Comparison of ENCODE assay signal across 19 cellular contexts in genomic region chr1:28466226-28466778, GRCh38. TPM values are rescaled to one million over a fixed set of nuclear protein-coding genes. Genes with fewer than 3 reads are reported as not detected.
A peak's percentile ranks its signal among the peaks of the same experiment; 100 is the strongest.
DNase-seq lines count a peak whose midpoint lies in the region; ATAC-seq and TF ChIP-seq lines count a peak whose summit lies in the region.
"Had no signal": no experiment of that assay in that cellular context is flagged by ENCODE, and none has a peak within 500 bp of the region (broad histone marks: within the 10 kb centered on the region; RNA-seq: fewer than 3 reads in every experiment).

No MANE protein-coding gene starts in this region.

- H2BK12ac ChIP-seq in neuronal stem cell (ENCODE audit: low read length): no peak overlapping the region

- H2BK15ac ChIP-seq in neuronal stem cell (ENCODE audit: low read length): no peak overlapping the region

- H3K4me3 Mint-ChIP-seq in activated CD8-positive, alpha-beta memory T cell treated with anti-CD3 and anti-CD28 coated beads, Interleukin-2, amount 10 ng/mL, durations not matched to agents 7 days and 5 days: no peak overlapping the region
- no peak overlapping the region for H3K4me3 Mint-ChIP-seq in CD4-positive, CD25-positive, alpha-beta regulatory T cell
- H3K4me3 Mint-ChIP-seq in T-helper 2 cell treated with Interferon-gamma antibody and Interleukin-4, amounts not matched to agents 5 μg/mL and 100 μg/mL, for 36 hours: no peak overlapping the region
- H3K4me3 Mint-ChIP-seq: CD14-positive monocyte had no signal

- H3K23ac ChIP-seq in neuronal stem cell (ENCODE audit: low read depth, low read length, poor library complexity): peak overlapping the region; percentile 73

- DNase-seq in activated CD8-positive, alpha-beta memory T cell treated with anti-CD3 and anti-CD28 coated beads, Interleukin-2, amount 10 ng/mL, durations not matched to agents 7 days and 5 days: peak; percentile 62
- no peak for DNase-seq in activated CD8-positive, alpha-beta memory T cell treated with anti-CD3 and anti-CD28 coated beads for 24 hours
- DNase-seq in CD4-positive, CD25-positive, alpha-beta regulatory T cell: no peak
- no peak for DNase-seq in T-helper 2 cell treated with Interferon-gamma antibody and Interleukin-4, amounts not matched to agents 5 μg/mL and 100 μg/mL, for 36 hours (ENCODE audit: low spot score)
- DNase-seq in neuronal stem cell (ENCODE audit: low spot score) (no peak), coronary artery (ENCODE audit: low spot score) (no peak)
- no peak for DNase-seq in effector memory CD4-positive, alpha-beta T cell
- DNase-seq: DMS79; HCEC 1CT; NCI-H1436 treated with DMSO at 0.1 percent for 48 hours; NCI-H2081; NCI-H2227 treated with DMSO at 0.1 percent for 48 hours; NCI-H526 treated with DMSO at 0.1 percent for 48 hours; NK-92 treated with Interleukin-12 subunit alpha and Interleukin-12 subunit beta, amount 100 ng/mL, for 24 hours; OCI-M1; RPMI8226 had no signal

- H3K27ac Mint-ChIP-seq in activated CD8-positive, alpha-beta memory T cell treated with anti-CD3 and anti-CD28 coated beads, Interleukin-2, amount 10 ng/mL, durations not matched to agents 7 days and 5 days: peak overlapping the region; percentile 83
- H3K27ac Mint-ChIP-seq in CD4-positive, CD25-positive, alpha-beta regulatory T cell: peak overlapping the region in 2 of 3 donors; percentile 28 to 36
- peak overlapping the region; percentile 47 for H3K27ac Mint-ChIP-seq in T-helper 2 cell treated with Interferon-gamma antibody and Interleukin-4, amounts not matched to agents 5 μg/mL and 100 μg/mL, for 36 hours

- no peak overlapping the region for H3K14ac ChIP-seq in neuronal stem cell (ENCODE audit: low read length)

- peaks cover 22% of the 10 kb centered on the region for H3K4me1 Mint-ChIP-seq in activated CD8-positive, alpha-beta memory T cell treated with anti-CD3 and anti-CD28 coated beads, Interleukin-2, amount 10 ng/mL, durations not matched to agents 7 days and 5 days
- H3K4me1 Mint-ChIP-seq in CD4-positive, CD25-positive, alpha-beta regulatory T cell: no peaks in the 10 kb centered on the region
- H3K4me1 Mint-ChIP-seq in T-helper 2 cell treated with Interferon-gamma antibody and Interleukin-4, amounts not matched to agents 5 μg/mL and 100 μg/mL, for 36 hours (ENCODE audit: low read depth): peaks cover 19% of the 10 kb centered on the region
- H3K4me1 Mint-ChIP-seq: CD14-positive monocyte had no signal

- H3K4me3 ChIP-seq in CD4-positive, CD25-positive, alpha-beta regulatory T cell (ENCODE audit: low read depth, low read length): no peak overlapping the region
- H3K4me3 ChIP-seq in neuronal stem cell (ENCODE audit: low read length in 2 of 2) (no peak overlapping the region), coronary artery (no peak overlapping the region)
- no peak overlapping the region for H3K4me3 ChIP-seq in effector memory CD4-positive, alpha-beta T cell (ENCODE audit: insufficient read depth, low read depth, low read length, poor library complexity, severe bottlenecking)
- H3K4me3 ChIP-seq: A549 had no signal

- H3K9me3 ChIP-seq in CD4-positive, CD25-positive, alpha-beta regulatory T cell (ENCODE audit: control insufficient read depth in 2 of 2, low read length in 2 of 2): no peaks in the 10 kb centered on the region
- H3K9me3 ChIP-seq in neuronal stem cell (replicated peaks in 1 of 2; ENCODE audit: control insufficient read depth in 2 of 2, insufficient read depth in 1 of 2, low read depth in 1 of 2, low read length in 2 of 2): no peaks in the 10 kb centered on the region
- no peaks in the 10 kb centered on the region for H3K9me3 ChIP-seq in effector memory CD4-positive, alpha-beta T cell (ENCODE audit: control insufficient read depth, low read length)
- H3K9me3 ChIP-seq: A549 had no signal

- no peaks in the 10 kb centered on the region for H3K27me3 Mint-ChIP-seq in activated CD8-positive, alpha-beta memory T cell treated with anti-CD3 and anti-CD28 coated beads, Interleukin-2, amount 10 ng/mL, durations not matched to agents 7 days and 5 days
- no peaks in the 10 kb centered on the region for H3K27me3 Mint-ChIP-seq in CD4-positive, CD25-positive, alpha-beta regulatory T cell
- H3K27me3 Mint-ChIP-seq in T-helper 2 cell treated with Interferon-gamma antibody and Interleukin-4, amounts not matched to agents 5 μg/mL and 100 μg/mL, for 36 hours (ENCODE audit: low read depth): no peaks in the 10 kb centered on the region

- peak; percentile 47 for ATAC-seq in activated CD8-positive, alpha-beta memory T cell treated with anti-CD3 and anti-CD28 coated beads, Interleukin-2, amount 10 ng/mL, durations not matched to agents 7 days and 5 days
- no peak for ATAC-seq in CD4-positive, CD25-positive, alpha-beta regulatory T cell (ENCODE audit: low read depth in 2 of 2)
- ATAC-seq in GM19023 (IDR thresholded peaks at IDR 0.05; ENCODE audit: unreplicated experiment): no peak
- ATAC-seq: A549 had no signal

- no peak overlapping the region for H3K18ac ChIP-seq in neuronal stem cell (ENCODE audit: low read length)

- H3K36me3 ChIP-seq in CD4-positive, CD25-positive, alpha-beta regulatory T cell (ENCODE audit: control insufficient read depth, insufficient read depth, low read length): peaks cover 24% of the 10 kb centered on the region
- peaks cover 9 to 92% of the 10 kb centered on the region in 2 donors for H3K36me3 ChIP-seq in neuronal stem cell (replicated peaks in 1 of 2; ENCODE audit: control insufficient read depth in 2 of 2, insufficient read depth in 2 of 2, low read length in 2 of 2)
- H3K36me3 ChIP-seq in effector memory CD4-positive, alpha-beta T cell (ENCODE audit: control insufficient read depth, insufficient read depth, low read length): peaks cover 16% of the 10 kb centered on the region

- no peak overlapping the region for H4K91ac ChIP-seq in neuronal stem cell (ENCODE audit: low read depth, low read length, poor library complexity)

- H3K36me3 Mint-ChIP-seq in activated CD8-positive, alpha-beta memory T cell treated with anti-CD3 and anti-CD28 coated beads, Interleukin-2, amount 10 ng/mL, durations not matched to agents 7 days and 5 days: peaks cover 10% of the 10 kb centered on the region
- peaks cover 20% of the 10 kb centered on the region for H3K36me3 Mint-ChIP-seq in CD4-positive, CD25-positive, alpha-beta regulatory T cell
- H3K36me3 Mint-ChIP-seq in T-helper 2 cell treated with Interferon-gamma antibody and Interleukin-4, amounts not matched to agents 5 μg/mL and 100 μg/mL, for 36 hours (ENCODE audit: low read depth): peaks cover 25% of the 10 kb centered on the region

- H4K8ac ChIP-seq in neuronal stem cell (ENCODE audit: low read depth, low read length): peak overlapping the region; percentile 72

- no peak overlapping the region for H2AK5ac ChIP-seq in neuronal stem cell (ENCODE audit: low read depth, low read length)

- H2AFZ ChIP-seq in neuronal stem cell (ENCODE audit: low read length): no peak overlapping the region

- no peaks in the 10 kb centered on the region for H3K9me3 Mint-ChIP-seq in activated CD8-positive, alpha-beta memory T cell treated with anti-CD3 and anti-CD28 coated beads, Interleukin-2, amount 10 ng/mL, durations not matched to agents 7 days and 5 days (ENCODE audit: low read depth)
- H3K9me3 Mint-ChIP-seq in CD4-positive, CD25-positive, alpha-beta regulatory T cell: no peaks in the 10 kb centered on the region
- H3K9me3 Mint-ChIP-seq in T-helper 2 cell treated with Interferon-gamma antibody and Interleukin-4, amounts not matched to agents 5 μg/mL and 100 μg/mL, for 36 hours: no peaks in the 10 kb centered on the region
- H3K9me3 Mint-ChIP-seq: CD14-positive monocyte had no signal

- no peak overlapping the region for H2BK120ac ChIP-seq in neuronal stem cell (ENCODE audit: low read depth, low read length)

- CTCF ChIA-PET in activated CD8-positive, alpha-beta memory T cell treated with anti-CD3 and anti-CD28 coated beads, Interleukin-2, amount 10 ng/mL, durations not matched to agents 7 days and 5 days (lab: Charles Lee): no interaction called here

- peak overlapping the region; percentile 24 for H2BK5ac ChIP-seq in neuronal stem cell (ENCODE audit: low read length)

- no peaks in the 10 kb centered on the region for H3K79me1 ChIP-seq in neuronal stem cell (ENCODE audit: low read depth, low read length)

- TF ChIP-seq CTCF in coronary artery (IDR thresholded peaks at IDR 0.05): no peak

- H3K4me1 ChIP-seq in CD4-positive, CD25-positive, alpha-beta regulatory T cell (ENCODE audit: control insufficient read depth, insufficient read depth, low read length, poor library complexity, severe bottlenecking): no peaks in the 10 kb centered on the region
- H3K4me1 ChIP-seq in neuronal stem cell (ENCODE audit: control insufficient read depth in 2 of 2, insufficient read depth in 1 of 2, low read depth in 1 of 2, low read length in 2 of 2): no peaks in the 10 kb centered on the region
- no peaks in the 10 kb centered on the region for H3K4me1 ChIP-seq in effector memory CD4-positive, alpha-beta T cell (ENCODE audit: control insufficient read depth, insufficient read depth, low read length, poor library complexity, severe bottlenecking)

- no CpG with 5 or more reads among the region's 3 CpGs for WGBS in neuronal stem cell (ENCODE audit: extremely low coverage in 2 of 2, insufficient read length in 2 of 2, insufficient replicate concordance in 1 of 2), 2 donors

- H3K4me2 ChIP-seq in neuronal stem cell (ENCODE audit: insufficient read depth, low read length, poor library complexity, severe bottlenecking): no peak overlapping the region
- H3K4me2 ChIP-seq: A549 had no signal

- no peak overlapping the region for H3K4ac ChIP-seq in neuronal stem cell (ENCODE audit: low read length)

- no peak overlapping the region for H3K27ac ChIP-seq in CD4-positive, CD25-positive, alpha-beta regulatory T cell (ENCODE audit: insufficient read depth, low read length, poor library complexity, severe bottlenecking)
- H3K27ac ChIP-seq in neuronal stem cell (replicated peaks; ENCODE audit: low read length) (no peak overlapping the region), coronary artery (no peak overlapping the region)
- no peak overlapping the region for H3K27ac ChIP-seq in effector memory CD4-positive, alpha-beta T cell (ENCODE audit: insufficient read depth, low read length, poor library complexity, severe bottlenecking)
- H3K27ac ChIP-seq: A549 had no signal

- no peak overlapping the region for H3K9ac ChIP-seq in neuronal stem cell (ENCODE audit: low read depth, low read length, poor library complexity)

- no peaks in the 10 kb centered on the region for H3K27me3 ChIP-seq in CD4-positive, CD25-positive, alpha-beta regulatory T cell (ENCODE audit: control insufficient read depth, insufficient read depth, low read length)
- H3K27me3 ChIP-seq in neuronal stem cell (ENCODE audit: control insufficient read depth in 3 of 3, insufficient read depth in 3 of 3, low read depth in 1 of 3, low read length in 3 of 3): no peaks in the 10 kb centered on the region
- H3K27me3 ChIP-seq in effector memory CD4-positive, alpha-beta T cell (replicated peaks; ENCODE audit: control insufficient read depth, insufficient read depth, low read length, poor library complexity, severe bottlenecking): no peaks in the 10 kb centered on the region

RNA-seq across cellular contexts. Expression of gene RCC1, which starts 39.5 kb away (rescaled TPM):
- total RNA-seq in activated CD8-positive, alpha-beta memory T cell treated with anti-CD3 and anti-CD28 coated beads, Interleukin-2, amount 10 ng/mL, durations not matched to agents 7 days and 5 days: 10 to 100 TPM; 61.4 to 77.6 TPM
- total RNA-seq in CD4-positive, CD25-positive, alpha-beta regulatory T cell: 9.7 TPM
- polyA plus RNA-seq in CD4-positive, CD25-positive, alpha-beta regulatory T cell: 10 to 100 TPM in 3 of 4 donors, 1 to 10 TPM in 1; 8.2 to 16.4 (median 12.6) TPM
- polyA plus RNA-seq in neuronal stem cell (2013, experiment 1 of 2): 43.1 TPM
- 42.3 TPM for polyA plus RNA-seq in neuronal stem cell (2013, experiment 2 of 2)

Comparison
In these comparisons a context has a peak if more than half of its experiments do, and no peak if none do; other contexts are left out.
1. H3K27ac Mint-ChIP-seq: peak in every context shown above with its lines; median percentile 83 in activated CD8-positive, alpha-beta memory T cell treated with anti-CD3 and anti-CD28 coated beads, Interleukin-2, amount 10 ng/mL, durations not matched to agents 7 days and 5 days; 47 in T-helper 2 cell treated with Interferon-gamma antibody and Interleukin-4, amounts not matched to agents 5 μg/mL and 100 μg/mL, for 36 hours; 32 in CD4-positive, CD25-positive, alpha-beta regulatory T cell.